In the genomic region with DNA sequence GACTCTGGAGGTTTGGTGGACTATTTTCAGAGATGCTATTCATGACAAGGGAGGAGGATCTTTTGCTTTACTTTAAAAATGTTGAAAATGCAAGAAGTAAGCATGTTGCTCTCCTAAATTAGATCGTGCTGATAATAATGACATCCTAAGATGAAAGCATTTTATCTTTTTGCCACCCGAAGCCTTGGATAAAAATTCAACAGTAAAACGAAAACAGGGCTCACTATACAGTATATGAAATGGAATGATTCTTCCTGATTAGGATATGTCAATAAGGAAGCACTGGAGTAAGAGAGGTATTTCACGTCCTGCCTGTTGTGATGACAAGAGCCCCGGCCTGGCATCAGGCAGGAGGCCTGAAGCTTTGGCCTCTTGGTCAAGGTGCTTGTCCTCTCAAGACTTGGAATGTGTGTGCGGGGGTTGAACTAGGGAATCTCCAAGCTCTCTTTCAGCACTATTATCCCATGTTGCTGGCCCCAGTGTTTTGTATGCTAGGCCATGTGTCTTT, we compare ENCODE assay signal across 13 cellular contexts.
DNase-seq lines count a peak whose midpoint lies in the region; ATAC-seq, FAIRE-seq and TF ChIP-seq lines count a peak whose summit lies in the region.
"Had no signal": no experiment of that assay in that cellular context is flagged by ENCODE, and none has a peak within 500 bp of the region (broad histone marks: within the 10 kb centered on the region; RNA-seq: fewer than 3 reads in every experiment).

No MANE protein-coding gene starts in this region.

- no peaks in the 10 kb centered on the region for H3K9me3 Mint-ChIP-seq in GM23338
- H3K9me3 Mint-ChIP-seq: CD4-positive, alpha-beta T cell; HFFc6 had no signal

- intact Hi-C loops in mucosa of descending colon (cut with DNase I, micrococcal nuclease) = no loop called here
- intact Hi-C loops in Right ventricle myocardium superior (cut with DNase I) = no loop called here

- CTCF ChIA-PET in AG04450 (lab: Charles Lee) = interaction anchor here (0.7 to 2.2 kb wide), 2 partner anchors 21 to 77 kb away, joined by 6 to 16 read pairs; no protein-coding TSS in a partner anchor

- H3K36me3 Mint-ChIP-seq in GM23338 (ENCODE audit: low read depth) = no peaks in the 10 kb centered on the region

- peaks cover 2% of the 10 kb centered on the region for H3K27me3 Mint-ChIP-seq in GM23338 (ENCODE audit: insufficient read depth, low read depth, poor library complexity)

- H3K9me3 ChIP-seq in AG04450 (ENCODE audit: control insufficient read depth, insufficient read depth, low read length) = no peaks in the 10 kb centered on the region
- no peaks in the 10 kb centered on the region for H3K9me3 ChIP-seq in mucosa of descending colon

- H3K36me3 ChIP-seq in GM23338 (ENCODE audit: insufficient read depth) (no peaks in the 10 kb centered on the region), mucosa of descending colon (ENCODE audit: low read depth) (no peaks in the 10 kb centered on the region)

- 0 out of 2 replicates have a peak, but pooled peaks cover 3% of the 10 kb centered on the region for H3K9me2 ChIP-seq in GM23338 (ENCODE audit: insufficient read depth)

- H3K4me3 ChIP-seq in AG04450 (ENCODE audit: low read depth, low read length) = no peak overlapping the region
- H3K4me3 ChIP-seq in GM23338 = no peak overlapping the region
- H3K4me3 ChIP-seq in mucosa of descending colon = no peak overlapping the region

- no peaks in the 10 kb centered on the region for H3K79me2 ChIP-seq in GM23338 (replicated peaks; ENCODE audit: insufficient read depth)

- TF ChIP-seq CTCF in AG04450 (IDR thresholded peaks at IDR 0.05; ENCODE audit: low read depth, low read length) = no peak
- no peak for TF ChIP-seq CTCF in GM23338 (conservative IDR thresholded peaks at IDR 0.05; ENCODE audit: low read depth in 2 of 2)
- no peak for TF ChIP-seq CTCF in mucosa of descending colon (IDR thresholded peaks at IDR 0.05)

- no peaks in the 10 kb centered on the region for H3F3A ChIP-seq in GM23338 (replicated peaks; ENCODE audit: low read depth)

- FAIRE-seq in urothelium cell line (lab: Jason Lieb, UNC) = no peak

- H3K27ac Mint-ChIP-seq in GM23338 = no peak overlapping the region
- H3K27ac Mint-ChIP-seq: CD4-positive, alpha-beta T cell; HFFc6 had no signal

- H3K27me3 ChIP-seq in AG04450 (ENCODE audit: control insufficient read depth, insufficient read depth, low read length) = peaks cover 6% of the 10 kb centered on the region
- H3K27me3 ChIP-seq in GM23338 (ENCODE audit: insufficient read depth) = no peaks in the 10 kb centered on the region

- POLR2A ChIA-PET in AG04450 (lab: Yijun Ruan, JAX) = no interaction called here

- H2AFZ ChIP-seq in GM23338 = peak overlapping the region; percentile 64; the same call in 1 of the 2 replicates

- no peaks in the 10 kb centered on the region for H3K4me1 ChIP-seq in GM23338 (ENCODE audit: insufficient read depth)
- no peaks in the 10 kb centered on the region for H3K4me1 ChIP-seq in mucosa of descending colon (ENCODE audit: low read depth)

- H4K20me1 ChIP-seq in GM23338 (replicated peaks; ENCODE audit: insufficient read depth) = no peaks in the 10 kb centered on the region

- ATAC-seq in GM23338 (no peak), mucosa of descending colon (peak; percentile 83), Right ventricle myocardium superior (ENCODE audit: poor library complexity) (no peak)

- H3K27ac ChIP-seq in AG04450 (ENCODE audit: low read depth, low read length) (peak overlapping the region; percentile 0), GM23338 (ENCODE audit: low read depth) (no peak overlapping the region)

- no peak overlapping the region for H3K4me3 Mint-ChIP-seq in GM23338
- H3K4me3 Mint-ChIP-seq: CD4-positive, alpha-beta T cell; HFFc6 had no signal

- peaks cover 6% of the 10 kb centered on the region; the same call in 1 of the 3 replicates for H3K4me1 Mint-ChIP-seq in GM23338

- DNase-seq in AG04450 (ENCODE audit: low read depth, low spot score) = no peak
- DNase-seq in GM23338 (ENCODE audit: low spot score) = no peak
- DNase-seq in SK-N-DZ (ENCODE audit: low spot score) = peak; percentile 54
- peak in 1 of 3 donors; percentile 37 for DNase-seq in mucosa of descending colon
- no peak for DNase-seq in Right ventricle myocardium superior
- DNase-seq in urothelium cell line (ENCODE audit: low spot score) = no peak
- no peak for DNase-seq in NAMALWA (ENCODE audit: low spot score)
- DNase-seq: 8988T; C1 segment of cervical spinal cord; Calu3; CD4-positive, alpha-beta T cell; HCEC 1CT; HFFc6 had no signal

- no peak overlapping the region for H3K4me2 ChIP-seq in GM23338

TF ChIP-seq in GM23338, 12 proteins besides CTCF, POLR2A, EP300 and RAD21 (continues in another document):
- TF ChIP-seq POLR2AphosphoS5 (IDR thresholded peaks at IDR 0.05; ENCODE audit: low read depth) = no peak
- no peak for TF ChIP-seq ZNF114 (CRISPR knock-in tag; IDR thresholded peaks at IDR 0.05)
- TF ChIP-seq EZH2 (IDR thresholded peaks at IDR 0.05; ENCODE audit: low read depth, unreplicated experiment) = no peak
- TF ChIP-seq STAT1 (IDR thresholded peaks at IDR 0.05; ENCODE audit: unreplicated experiment) = no peak
- no peak for TF ChIP-seq ETS1 (IDR thresholded peaks at IDR 0.05)
- TF ChIP-seq ZNF462 (CRISPR knock-in tag; IDR thresholded peaks at IDR 0.05) = no peak
- no peak for TF ChIP-seq EZH2phosphoT487 (IDR thresholded peaks at IDR 0.05; ENCODE audit: unreplicated experiment)
- TF ChIP-seq CREB1 (CRISPR knock-in tag; IDR thresholded peaks at IDR 0.05; ENCODE audit: low read depth) = no peak
- no peak for TF ChIP-seq NANOG (IDR thresholded peaks at IDR 0.05; ENCODE audit: borderline replicate concordance)
- no peak for TF ChIP-seq ZNF331 (CRISPR knock-in tag; IDR thresholded peaks at IDR 0.05; ENCODE audit: low read depth)
- TF ChIP-seq JUNB (IDR thresholded peaks at IDR 0.05; ENCODE audit: unreplicated experiment) = no peak
